ENCODE assay signal across 8 cellular contexts in the genomic region with DNA sequence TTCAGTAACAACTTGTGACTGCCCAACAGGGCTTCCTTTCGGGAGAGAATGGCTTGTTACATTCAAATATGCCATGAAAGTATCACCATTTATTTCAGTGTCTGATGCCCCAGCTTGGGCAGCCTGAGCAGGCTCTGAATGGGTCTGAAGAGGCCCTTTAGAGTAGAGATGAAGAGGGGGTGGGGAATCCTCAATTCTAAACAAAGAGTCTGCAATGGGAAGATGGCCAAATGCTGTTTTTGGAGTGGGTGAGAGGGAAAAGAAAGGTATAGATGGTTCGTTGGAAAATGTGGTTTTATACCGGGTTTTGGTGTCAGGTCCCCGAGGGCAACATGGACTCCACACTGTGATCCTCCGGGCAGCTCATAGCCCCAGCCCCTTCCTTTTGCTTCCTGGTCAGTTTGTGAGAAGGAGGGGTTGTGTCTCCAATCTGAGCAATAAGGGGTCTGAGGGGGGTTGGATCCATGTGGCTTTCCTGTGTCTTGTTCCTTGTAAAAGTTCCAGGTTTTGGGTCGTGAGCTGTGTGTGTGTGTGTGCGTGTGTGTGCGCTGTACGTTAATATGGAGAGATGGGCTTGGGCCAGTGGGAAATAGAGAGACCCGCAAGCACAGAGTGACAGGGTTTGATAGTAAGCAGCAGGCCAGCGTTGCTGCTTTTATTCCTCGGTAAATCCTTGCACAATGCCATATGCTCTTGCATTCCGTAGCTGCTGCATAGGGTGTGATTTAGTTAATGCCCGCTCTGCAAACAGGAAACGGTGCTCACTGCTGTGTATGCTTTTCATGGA.
A peak's percentile ranks its signal among the peaks of the same experiment; 100 is the strongest.
DNase-seq lines count a peak whose midpoint lies in the region; ATAC-seq, FAIRE-seq and TF ChIP-seq lines count a peak whose summit lies in the region.

No MANE protein-coding gene starts in this region.

- peak overlapping the region; percentile 52 for H3K27ac ChIP-seq in endodermal cell (ENCODE audit: low read depth, low read length)
- peak overlapping the region; percentile 85 for H3K27ac ChIP-seq in neural progenitor cell

- FAIRE-seq in D721Med (lab: Jason Lieb, UNC) (no peak), GM12891 (lab: Jason Lieb, UNC) (no peak)

- H3K36me3 ChIP-seq in endodermal cell (ENCODE audit: control insufficient read depth, insufficient read depth, low read length) (peaks cover 43% of the 10 kb centered on the region), neural progenitor cell (no peaks in the 10 kb centered on the region)

- no peak overlapping the region for H2AFZ ChIP-seq in neural progenitor cell (replicated peaks)

- H3K9me3 ChIP-seq in endodermal cell (ENCODE audit: control insufficient read depth, low read length) (no peaks in the 10 kb centered on the region), neural progenitor cell (ENCODE audit: low read depth) (no peaks in the 10 kb centered on the region)

- no peak for TF ChIP-seq CTCF in D721Med (IDR thresholded peaks at IDR 0.05; ENCODE audit: insufficient read depth, missing control alignments)
- TF ChIP-seq CTCF in endodermal cell (conservative IDR thresholded peaks at IDR 0.05), result no peak
- TF ChIP-seq CTCF in neural progenitor cell (IDR thresholded peaks at IDR 0.05), result no peak

- H3K4me3 Mint-ChIP-seq in endodermal cell (no peak overlapping the region), neural progenitor cell (no peak overlapping the region)

- peak overlapping the region; percentile 76 for H3K4me2 ChIP-seq in neural progenitor cell

- H3K27me3 ChIP-seq in endodermal cell (ENCODE audit: control insufficient read depth, insufficient read depth, low read length, poor library complexity, severe bottlenecking) (no peaks in the 10 kb centered on the region), neural progenitor cell (no peaks in the 10 kb centered on the region)

- H4K20me1 ChIP-seq in neural progenitor cell (ENCODE audit: low read depth), result peaks cover 61% of the 10 kb centered on the region

- DNase-seq in D721Med (ENCODE audit: insufficient read length, low spot score) (peak; percentile 23), NCI-H2227 treated with DMSO at 0.1 percent for 48 hours (lab: John Stamatoyannopoulos, UW) (peak; percentile 21), endodermal cell (peak; percentile 69), neural progenitor cell (ENCODE audit: low spot score) (peak; percentile 74), NOMO-1 treated with dmso at 0.1 percent for 144 hours (lab: John Stamatoyannopoulos, UW; ENCODE audit: unreplicated experiment) (no peak), GM12891 (ENCODE audit: insufficient read length, low spot score) (no peak)

- no peak for TF ChIP-seq POLR2A in GM12891 (IDR thresholded peaks at IDR 0.05; ENCODE audit: low read depth, low read length)

- H3F3A ChIP-seq in neural progenitor cell (ENCODE audit: low read depth), result peaks cover 55% of the 10 kb centered on the region

- no peak for ATAC-seq in GM19455 (IDR thresholded peaks at IDR 0.05; ENCODE audit: unreplicated experiment)
- ATAC-seq in GM18867 (IDR thresholded peaks at IDR 0.05; ENCODE audit: unreplicated experiment), result no peak

- peak overlapping the region; percentile 42 for H3K9ac ChIP-seq in endodermal cell (ENCODE audit: extremely low read depth, low read length, poor library complexity, severe bottlenecking)
- no peak overlapping the region for H3K9ac ChIP-seq in neural progenitor cell

- WGBS in endodermal cell (ENCODE audit: insufficient coverage in 1 of 2, insufficient read length in 1 of 2), 2 experiments, result 31 to 48% methylated on average over 10 to 15 of the region's 15 CpGs

- no peaks in the 10 kb centered on the region for H3K9me3 Mint-ChIP-seq in endodermal cell
- H3K9me3 Mint-ChIP-seq in neural progenitor cell, result no peaks in the 10 kb centered on the region

- H3K4me1 Mint-ChIP-seq in endodermal cell, result peaks cover 24% of the 10 kb centered on the region
- peaks cover 37% of the 10 kb centered on the region for H3K4me1 Mint-ChIP-seq in neural progenitor cell

- H3K4me1 ChIP-seq in endodermal cell (ENCODE audit: control insufficient read depth, insufficient read depth, low read length) (peaks cover 55% of the 10 kb centered on the region), neural progenitor cell (peaks cover 84% of the 10 kb centered on the region)

- H3K4me3 ChIP-seq in endodermal cell (ENCODE audit: low read length), result peak overlapping the region; percentile 50
- peak overlapping the region; percentile 28 for H3K4me3 ChIP-seq in neural progenitor cell

- H3K27me3 Mint-ChIP-seq in endodermal cell (ENCODE audit: insufficient read depth), result no peaks in the 10 kb centered on the region
- H3K27me3 Mint-ChIP-seq in neural progenitor cell (ENCODE audit: insufficient read depth, low read depth), result no peaks in the 10 kb centered on the region

- H3K27ac Mint-ChIP-seq in endodermal cell (no peak overlapping the region), neural progenitor cell (no peak overlapping the region)

- H3K36me3 Mint-ChIP-seq in endodermal cell (ENCODE audit: low read depth) (peaks cover 26% of the 10 kb centered on the region), neural progenitor cell (no peaks in the 10 kb centered on the region)

- peaks cover 100% of the 10 kb centered on the region for H3K79me2 ChIP-seq in neural progenitor cell (ENCODE audit: low read depth)

TF ChIP-seq in GM12891, 5 proteins besides CTCF, POLR2A, EP300 and RAD21:
- TF ChIP-seq POLR2AphosphoS5 (IDR thresholded peaks at IDR 0.05; ENCODE audit: low read depth, low read length), result no peak
- no peak for TF ChIP-seq SPI1 (IDR thresholded peaks at IDR 0.05; ENCODE audit: low read depth, low read length)
- no peak for TF ChIP-seq PAX5 (IDR thresholded peaks at IDR 0.05; ENCODE audit: insufficient read depth, low read length, severe bottlenecking)
- TF ChIP-seq TAF1 (IDR thresholded peaks at IDR 0.05; ENCODE audit: low read depth, low read length), result no peak
- TF ChIP-seq POU2F2 (IDR thresholded peaks at IDR 0.05; ENCODE audit: low read depth, low read length), result no peak

Comparison
In these comparisons a context has a peak if more than half of its experiments do, and no peak if none do; other contexts are left out.
1. DNase-seq: peak in D721Med (single experiment), NCI-H2227 treated with DMSO at 0.1 percent for 48 hours (single experiment), endodermal cell (single experiment) and neural progenitor cell (single experiment); none in NOMO-1 treated with dmso at 0.1 percent for 144 hours (single experiment) and GM12891 (single experiment).